ENCODE assay signal across 11 cellular contexts in genomic region chr1:198929111-198929604, GRCh38.
DNase-seq lines count a peak whose midpoint lies in the region; ATAC-seq and TF ChIP-seq lines count a peak whose summit lies in the region.
"Had no signal": no experiment of that assay in that cellular context is flagged by ENCODE, and none has a peak within 500 bp of the region (broad histone marks: within the 10 kb centered on the region; RNA-seq: fewer than 3 reads in every experiment).

No MANE protein-coding gene starts in this region.

- H3K27me3 ChIP-seq in SU-DHL-6 (ENCODE audit: low read length) = no peaks in the 10 kb centered on the region
- H3K27me3 ChIP-seq in naive thymus-derived CD4-positive, alpha-beta T cell (ENCODE audit: control insufficient read depth in 2 of 2, insufficient read depth in 2 of 2, low read length in 2 of 2) = no peaks in the 10 kb centered on the region
- H3K27me3 ChIP-seq: testis had no signal

- H3K9me3 Mint-ChIP-seq in naive thymus-derived CD4-positive, alpha-beta T cell = no peaks in the 10 kb centered on the region

- peaks cover 7 to 27% of the 10 kb centered on the region in 2 donors for H3K4me1 ChIP-seq in naive thymus-derived CD4-positive, alpha-beta T cell (ENCODE audit: control insufficient read depth in 2 of 2, insufficient read depth in 2 of 2, low read length in 2 of 2)
- peaks cover 2% of the 10 kb centered on the region for H3K4me1 ChIP-seq in mucosa of descending colon (ENCODE audit: low read depth)
- H3K4me1 ChIP-seq: testis had no signal

- peak; percentile 34 for ATAC-seq in GM19395 (IDR thresholded peaks at IDR 0.05; ENCODE audit: unreplicated experiment)
- no peak for ATAC-seq in naive thymus-derived CD4-positive, alpha-beta T cell
- no peak for ATAC-seq in GM21576 (IDR thresholded peaks at IDR 0.05; ENCODE audit: unreplicated experiment)
- no peak for ATAC-seq in GM18520 (IDR thresholded peaks at IDR 0.05; ENCODE audit: unreplicated experiment)
- no peak for ATAC-seq in mucosa of descending colon

- CTCF ChIA-PET in naive thymus-derived CD4-positive, alpha-beta T cell (lab: Charles Lee) = interaction anchor here (0.6 to 1.1 kb wide), 3 partner anchors 9 to 159 kb away, joined by 3 to 6 read pairs (median 3); no protein-coding TSS in a partner anchor

- peak; percentile 72 for DNase-seq in DMS53 (lab: John Stamatoyannopoulos, UW)
- no peak for DNase-seq in naive thymus-derived CD4-positive, alpha-beta T cell
- DNase-seq in mucosa of descending colon = no peak
- DNase-seq: activated CD4-positive, alpha-beta T cell treated with anti-CD3 and anti-CD28 coated beads, Interleukin-2, amount 50 U/mL, for 48 hours; glutamatergic neuron; NCI-H1417 treated with DMSO at 0.1 percent for 48 hours; testis had no signal

- peaks cover 0 to 28% (median 0%) of the 10 kb centered on the region in 5 donors for H3K36me3 Mint-ChIP-seq in naive thymus-derived CD4-positive, alpha-beta T cell

- peak overlapping the region; percentile 100 for H3K4me2 ChIP-seq in SU-DHL-6 (ENCODE audit: low read depth, low read length, poor library complexity, severe bottlenecking)

- H3K4me3 ChIP-seq in SU-DHL-6 (ENCODE audit: insufficient read depth, low read length, poor library complexity, severe bottlenecking) (peak overlapping the region; percentile 55), mucosa of descending colon (no peak overlapping the region)
- H3K4me3 ChIP-seq in naive thymus-derived CD4-positive, alpha-beta T cell (ENCODE audit: low read length) = no peak overlapping the region
- H3K4me3 ChIP-seq: testis had no signal

- peaks cover 34% of the 10 kb centered on the region for H3F3A ChIP-seq in SU-DHL-6 (ENCODE audit: insufficient read depth)

- H3K27ac Mint-ChIP-seq in naive thymus-derived CD4-positive, alpha-beta T cell = peak overlapping the region in 4 of 9 donors; percentile 12 to 91 (median 26)

- intact Hi-C loops in naive thymus-derived CD4-positive, alpha-beta T cell (cut with micrococcal nuclease) = loop anchor here in 1 of 2 donors (1.0 kb wide), 1 partner anchor 8 kb away; no protein-coding TSS in a partner anchor
- intact Hi-C loops in mucosa of descending colon (cut with DNase I, micrococcal nuclease) = no loop called here

- peaks cover 18 to 72% (median 57%) of the 10 kb centered on the region in 7 donors for H3K4me1 Mint-ChIP-seq in naive thymus-derived CD4-positive, alpha-beta T cell

- peaks cover 3% of the 10 kb centered on the region; the same call in 1 of the 2 replicates for H4K20me1 ChIP-seq in SU-DHL-6 (ENCODE audit: low read depth, low read length)

- H3K9me3 ChIP-seq in SU-DHL-6 (ENCODE audit: insufficient read depth, low read length) (no peaks in the 10 kb centered on the region), mucosa of descending colon (no peaks in the 10 kb centered on the region)
- no peaks in the 10 kb centered on the region for H3K9me3 ChIP-seq in naive thymus-derived CD4-positive, alpha-beta T cell (ENCODE audit: control insufficient read depth in 2 of 3, low read length in 3 of 3)
- H3K9me3 ChIP-seq: testis had no signal

- POLR2A ChIA-PET in naive thymus-derived CD4-positive, alpha-beta T cell (lab: Charles Lee) = interaction anchor here (0.6 to 1.1 kb wide), 4 partner anchors 10 to 1351 kb away, joined by 3 to 4 read pairs (median 4); no protein-coding TSS in a partner anchor

- H3K79me2 ChIP-seq in SU-DHL-6 (ENCODE audit: insufficient read depth, low read length) = peaks cover 100% of the 10 kb centered on the region

- H3K36me3 ChIP-seq in SU-DHL-6 (ENCODE audit: low read length) (peaks cover 40% of the 10 kb centered on the region), mucosa of descending colon (ENCODE audit: low read depth) (no peaks in the 10 kb centered on the region)
- H3K36me3 ChIP-seq in naive thymus-derived CD4-positive, alpha-beta T cell (ENCODE audit: control insufficient read depth in 2 of 3, insufficient read depth in 3 of 3, low read length in 3 of 3) = no peaks in the 10 kb centered on the region

- H3K9me2 ChIP-seq in SU-DHL-6 (replicated peaks; ENCODE audit: insufficient read depth, low read length) = no peaks in the 10 kb centered on the region

- peak overlapping the region in 8 of 10 donors; percentile 11 to 84 (median 38) for H3K4me3 Mint-ChIP-seq in naive thymus-derived CD4-positive, alpha-beta T cell

- no peak overlapping the region for H2AFZ ChIP-seq in SU-DHL-6 (ENCODE audit: low read depth, low read length, severe bottlenecking)

- TF ChIP-seq CTCF in SU-DHL-6 (IDR thresholded peaks at IDR 0.05; ENCODE audit: insufficient read depth, low read length, poor library complexity, severe bottlenecking) = no peak
- no peak for TF ChIP-seq CTCF in mucosa of descending colon (IDR thresholded peaks at IDR 0.05)

- no peaks in the 10 kb centered on the region for H3K27me3 Mint-ChIP-seq in naive thymus-derived CD4-positive, alpha-beta T cell

- H3K27ac ChIP-seq in SU-DHL-6 (ENCODE audit: low read depth, low read length) = peak overlapping the region; percentile 90
- H3K27ac ChIP-seq in naive thymus-derived CD4-positive, alpha-beta T cell (ENCODE audit: low read depth, low read length) = no peak overlapping the region

- H3K9ac ChIP-seq in SU-DHL-6 (ENCODE audit: low read length) = peak overlapping the region; percentile 59
